Comparison of ENCODE assay signal across 8 cellular contexts in the genomic region with DNA sequence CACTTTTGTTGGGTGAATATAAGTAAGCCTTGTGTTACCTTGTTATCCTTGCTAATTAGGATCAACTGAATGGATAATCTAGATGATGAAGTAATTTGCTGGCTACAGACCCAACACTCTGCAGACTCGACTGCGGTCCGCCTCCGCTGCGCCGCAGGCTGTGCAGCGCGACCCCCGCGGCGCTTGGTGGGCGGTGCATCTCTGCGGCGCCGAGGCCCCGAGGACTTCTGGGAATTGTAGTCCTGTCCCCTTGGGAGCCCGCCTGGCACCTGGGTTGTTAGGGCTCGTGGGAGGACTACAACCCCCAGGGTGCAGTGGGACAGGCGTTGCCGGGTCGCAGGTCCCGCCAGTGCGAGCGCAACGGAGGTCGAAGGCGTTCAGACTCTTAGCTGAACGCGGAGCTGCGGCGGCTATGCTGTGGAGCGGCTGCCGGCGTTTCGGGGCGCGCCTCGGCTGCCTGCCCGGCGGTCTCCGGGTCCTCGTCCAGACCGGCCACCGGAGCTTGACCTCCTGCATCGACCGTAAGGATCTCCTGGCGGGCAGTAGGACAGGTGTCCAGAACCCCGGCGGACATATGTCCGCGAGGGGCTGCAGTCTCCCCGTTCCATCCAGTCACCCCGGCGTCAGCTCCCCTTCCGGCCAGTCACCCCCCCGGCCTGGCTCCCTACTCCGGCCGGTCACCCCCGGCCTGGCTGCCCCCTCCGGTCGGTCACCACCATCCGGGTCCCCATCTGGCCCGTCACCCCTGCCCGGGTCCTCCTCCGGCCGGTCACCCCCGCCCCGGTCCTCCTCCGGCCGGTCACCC. TPM values are rescaled to one million over a fixed set of nuclear protein-coding genes. Genes with fewer than 3 reads are reported as not detected.
DNase-seq lines count a peak whose midpoint lies in the region; ATAC-seq and TF ChIP-seq lines count a peak whose summit lies in the region.

A gene (plus strand): TSS at position 380 of the 805 bp plus-strand sequence. CDS start 33 bp downstream, at position 413.
A gene (minus strand): TSS at position 164 of the 805 bp plus-strand sequence. CDS start 470 bp downstream, outside the sequence.

- ATAC-seq in HG03196 (IDR thresholded peaks at IDR 0.05; ENCODE audit: unreplicated experiment) (peak; percentile 100), activated B cell treated with CpG ODN at 0.5 μM for 24 hours (ENCODE audit: low read depth) (peak; percentile 100)

- in situ Hi-C loops in GM18951 (cut with MboI; ENCODE audit: low sequenced_read_pairs, unreplicated experiment): no loop called here

- POLR2A ChIA-PET in activated B cell treated with CpG ODN at 0.5 μM for 24 hours (lab: Charles Lee): interaction anchor here (1.2 to 3.0 kb wide), 3 partner anchors 23 to 29 kb away, joined by 3 to 37 read pairs (median 13); a partner anchor contains a TSS

- H3K36me3 Mint-ChIP-seq in activated B cell treated with CpG ODN at 0.5 μM for 24 hours (ENCODE audit: low read depth): peaks cover 37% of the 10 kb centered on the region

- peak; percentile 88 for TF ChIP-seq POLR2A in GM18951 (IDR thresholded peaks at IDR 0.05; ENCODE audit: extremely low read depth, insufficient read depth, insufficient read length)

- H3K4me3 Mint-ChIP-seq in activated B cell treated with CpG ODN at 0.5 μM for 24 hours: peak within 1 kb of the TSS; percentile 95

- peak within 1 kb of the TSS; percentile 77 for H3K27ac Mint-ChIP-seq in activated B cell treated with CpG ODN at 0.5 μM for 24 hours

- peak within 1 kb of the TSS; percentile 81 for H3K27ac ChIP-seq in caudate nucleus (ENCODE audit: low read depth, low read length)

- DNase-seq in AG09309 (ENCODE audit: low read depth) (peak; percentile 75), NCI-H345 (lab: John Stamatoyannopoulos, UW) (peak; percentile 99), activated B cell treated with CpG ODN at 0.5 μM for 24 hours (peak; percentile 89), caudate nucleus (lab: John Stamatoyannopoulos, UW) (peak; percentile 48 to 99 (median 96)), inferior parietal cortex (ENCODE audit: extremely low spot score) (peak; percentile 97)
- peak; percentile 92 to 93 for DNase-seq in stimulated activated CD4-positive, alpha-beta T cell treated with anti-CD3 and anti-CD28 coated beads, Interleukin-12 subunit alpha, Interleukin-12 subunit beta, amount 100 ng/mL, for 24 hours (ENCODE audit: low read depth in 2 of 2)

- H3K9me3 Mint-ChIP-seq in activated B cell treated with CpG ODN at 0.5 μM for 24 hours: no peaks in the 10 kb centered on the region

- peak within 1 kb of the TSS; percentile 98 for H3K4me3 ChIP-seq in AG09309 (ENCODE audit: control insufficient read depth, low read depth, low read length)

- H3K4me1 Mint-ChIP-seq in activated B cell treated with CpG ODN at 0.5 μM for 24 hours: peaks cover 22% of the 10 kb centered on the region

- no peaks in the 10 kb centered on the region for H3K27me3 Mint-ChIP-seq in activated B cell treated with CpG ODN at 0.5 μM for 24 hours

- intact Hi-C loops in activated B cell treated with CpG ODN at 0.5 μM for 24 hours (cut with micrococcal nuclease): loop anchor here (1.0 to 2.0 kb wide), 7 partner anchors 23 to 296 kb away; a partner anchor contains a TSS

- CTCF ChIA-PET in activated B cell treated with CpG ODN at 0.5 μM for 24 hours (lab: Charles Lee): interaction anchor here (0.9 to 1.0 kb wide), 3 partner anchors 9 to 46 kb away, joined by 3 to 4 read pairs (median 3); no protein-coding TSS in a partner anchor

- no peak for TF ChIP-seq CTCF in AG09309 (IDR thresholded peaks at IDR 0.05; ENCODE audit: control insufficient read depth, insufficient read depth, low read depth, low read length, missing control alignments)
- no peak for TF ChIP-seq CTCF in activated B cell treated with CpG ODN at 0.5 μM for 24 hours (IDR thresholded peaks at IDR 0.05)

RNA-seq across cellular contexts. Expression of the first gene that starts in this region (rescaled TPM):
- total RNA-seq in activated B cell treated with CpG ODN at 0.5 μM for 24 hours: 20.1 and 23.1 TPM in 2 replicates

RNA-seq across cellular contexts. Expression of the second gene that starts in this region (rescaled TPM):
- 27.7 and 30.6 TPM in 2 replicates for total RNA-seq in activated B cell treated with CpG ODN at 0.5 μM for 24 hours

Comparison
In these comparisons a context has a peak if more than half of its experiments do, and no peak if none do; other contexts are left out.
1. Peak in every context shown above with its lines: DNase-seq, ATAC-seq, H3K4me3 ChIP-seq and H3K27ac ChIP-seq.